ENCODE assay signal across 40 cellular contexts in the genomic region with DNA sequence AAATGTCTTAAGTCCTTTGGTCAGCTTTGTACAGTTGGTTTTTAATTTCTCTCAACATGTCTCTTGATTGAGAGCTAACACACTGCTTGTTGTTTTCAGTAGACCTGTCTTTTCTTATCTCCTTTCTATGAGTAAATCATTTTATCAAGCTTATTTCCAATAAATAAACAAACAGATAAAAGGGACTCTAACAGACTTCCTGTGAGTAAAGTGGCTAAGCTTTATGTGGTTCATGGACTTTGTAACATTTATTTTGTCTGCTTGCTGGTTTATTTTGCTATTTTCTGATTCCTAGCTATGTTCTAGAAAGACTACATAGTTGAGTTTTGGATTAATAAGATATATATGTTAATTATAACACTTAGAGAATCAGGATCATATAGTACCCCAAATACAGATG. TPM values are rescaled to one million over a fixed set of nuclear protein-coding genes. Genes with fewer than 3 reads are reported as not detected.
"Had no signal": no experiment of that assay in that cellular context is flagged by ENCODE, and none has a peak within 500 bp of the region (broad histone marks: within the 10 kb centered on the region; RNA-seq: fewer than 3 reads in every experiment).

No MANE protein-coding gene starts in this region.

- DNase-seq: activated effector memory CD4-positive, alpha-beta T cell treated with anti-CD3 and anti-CD28 coated beads, Interleukin-2, amount 50 U/mL, for 16 hours; activated effector memory CD4-positive, alpha-beta T cell treated with Interleukin-2 at 50 U/mL for 16 hours; activated gamma-delta T cell; activated gamma-delta T cell treated with Interleukin-2 at 50 U/mL for 16 hours; activated naive CD4-positive, alpha-beta T cell; activated naive CD4-positive, alpha-beta T cell treated with anti-CD3 and anti-CD28 coated beads for 36 hours; activated naive CD4-positive, alpha-beta T cell treated with anti-CD3 and anti-CD28 coated beads, Interleukin-2, amount 10 ng/mL, durations not matched to agents 7 days and 5 days; activated naive CD4-positive, alpha-beta T cell treated with anti-CD3 and anti-CD28 coated beads, Interleukin-2, amount 50 U/mL, for 16 hours; activated naive CD4-positive, alpha-beta T cell treated with Interleukin-2 at 50 U/mL for 16 hours; activated naive CD8-positive, alpha-beta T cell treated with anti-CD3 and anti-CD28 coated beads for 36 hours; activated naive CD8-positive, alpha-beta T cell treated with anti-CD3 and anti-CD28 coated beads, Interleukin-2, amount 10 ng/mL, durations not matched to agents 7 days and 5 days; activated naive CD8-positive, alpha-beta T cell treated with anti-CD3 and anti-CD28 coated beads, Interleukin-2, amount 50 U/mL, for 24 hours; activated T-cell treated with anti-CD3 and anti-CD28 coated beads, Interleukin-2, amount 50 U/mL, for 1 hour; activated T-cell treated with anti-CD3 and anti-CD28 coated beads, Interleukin-2, amount 50 U/mL, for 24 hours; activated T-cell treated with anti-CD3 and anti-CD28 coated beads, Interleukin-2, amount 50 U/mL, for 4 hours; activated T-cell treated with anti-CD3 and anti-CD28 coated beads, Interleukin-2, amount 50 U/mL, for 48 hours; activated T-cell treated with anti-CD3 and anti-CD28 coated beads, Interleukin-2, amount 50 U/mL, for 72 hours; adrenal gland; amniotic stem cell; amygdala; anterior cingulate cortex; aorta; body of pancreas; brain microvascular endothelial cell; caudate nucleus; central memory CD4-positive, alpha-beta T cell; cerebellar nuclear complex had no signal

- H3K27me3 ChIP-seq: adrenal gland, ascending aorta, body of pancreas, brain microvascular endothelial cell, breast epithelium, cardiac muscle cell had no signal

- H3K4me1 ChIP-seq: adrenal gland, ascending aorta, breast epithelium had no signal

- H3K27ac ChIP-seq: adrenal gland, ascending aorta, brain microvascular endothelial cell, breast epithelium, cardiac muscle cell had no signal

- H3K36me3 ChIP-seq: adrenal gland, ascending aorta, brain microvascular endothelial cell, breast epithelium, cardiac muscle cell had no signal

- H3K9me3 ChIP-seq: adrenal gland, ascending aorta, body of pancreas, breast epithelium had no signal

- H3K4me3 ChIP-seq: adrenal gland, ascending aorta, body of pancreas, breast epithelium, cardiac muscle cell had no signal

- ATAC-seq: activated naive CD4-positive, alpha-beta T cell treated with anti-CD3 and anti-CD28 coated beads, Interleukin-2, amount 50 U/mL, for 72 hours; activated naive CD8-positive, alpha-beta T cell treated with anti-CD3 and anti-CD28 coated beads, Interleukin-2, amount 50 U/mL, for 24 hours; activated T-cell treated with anti-CD3 and anti-CD28 coated beads, Interleukin-2, amount 50 U/mL, for 4 hours; activated T-cell treated with anti-CD3 and anti-CD28 coated beads, Interleukin-2, amount 50 U/mL, for 72 hours; activated T-helper 17 cell treated with anti-CD3 and anti-CD28 coated beads, Interleukin-2, amount 50 U/mL, for 72 hours; body of pancreas had no signal

- FAIRE-seq: astrocyte, bronchial epithelial cell had no signal

RNA-seq across cellular contexts. Expression of gene OR9A2, which starts 27.1 kb away (rescaled TPM):
- total RNA-seq: activated naive CD4-positive, alpha-beta T cell treated with anti-CD3 and anti-CD28 coated beads for 36 hours; activated naive CD8-positive, alpha-beta T cell treated with anti-CD3 and anti-CD28 coated beads for 36 hours; activated T-cell treated with anti-CD3 and anti-CD28 coated beads, Interleukin-2, amount 50 U/mL, for 4 hours; activated T-helper 1 cell treated with anti-CD3 and anti-CD28 coated beads, Interleukin-12 subunit alpha, Interleukin-12 subunit beta, Interleukin-2, Interleukin-4 antibody, amounts not matched to agents 30 ng/mL and 10 ng/mL and 1 ng/mL, durations not matched to agents 14 hours and 24 hours and 36 hours; adrenal gland; ascending aorta; astrocyte; body of pancreas; bronchial epithelial cell; cardiac septum; chondrocyte had no signal
- polyA plus RNA-seq: adipose tissue, adrenal gland, aorta, cardiac muscle cell had no signal

RNA-seq across cellular contexts. Expression of gene KEL, which starts 37.6 kb away (rescaled TPM):
- total RNA-seq: activated T-helper 1 cell treated with anti-CD3 and anti-CD28 coated beads, Interleukin-12 subunit alpha, Interleukin-12 subunit beta, Interleukin-2, Interleukin-4 antibody, amounts not matched to agents 30 ng/mL and 10 ng/mL and 1 ng/mL, durations not matched to agents 14 hours and 24 hours and 36 hours; ascending aorta; astrocyte; bronchial epithelial cell had no signal

RNA-seq across cellular contexts. Expression of gene OR6V1, which starts 52.3 kb away (rescaled TPM):
- total RNA-seq: activated naive CD4-positive, alpha-beta T cell treated with anti-CD3 and anti-CD28 coated beads for 36 hours; activated naive CD4-positive, alpha-beta T cell treated with anti-CD3 and anti-CD28 coated beads, Interleukin-2, amount 50 U/mL, for 72 hours; activated naive CD8-positive, alpha-beta T cell treated with anti-CD3 and anti-CD28 coated beads for 36 hours; activated naive CD8-positive, alpha-beta T cell treated with anti-CD3 and anti-CD28 coated beads, Interleukin-2, amount 10 ng/mL, durations not matched to agents 7 days and 5 days; activated T-cell treated with anti-CD3 and anti-CD28 coated beads, Interleukin-2, amount 50 U/mL, for 4 hours; activated T-cell treated with anti-CD3 and anti-CD28 coated beads, Interleukin-2, amount 50 U/mL, for 72 hours; activated T-helper 1 cell treated with anti-CD3 and anti-CD28 coated beads, Interleukin-12 subunit alpha, Interleukin-12 subunit beta, Interleukin-2, Interleukin-4 antibody, amounts not matched to agents 30 ng/mL and 10 ng/mL and 1 ng/mL, durations not matched to agents 14 hours and 24 hours and 36 hours; activated T-helper 17 cell treated with anti-CD3 and anti-CD28 coated beads, Interleukin-2, amount 50 U/mL, for 72 hours; activated T-helper 2 cell treated with anti-CD3 and anti-CD28 coated beads, Interferon-gamma antibody, Interleukin-2, Interleukin-4, amounts not matched to agents 10 μg/mL and 5 μg/mL and 100 μg/mL, durations not matched to agents 14 hours and 24 hours and 36 hours; adrenal gland; aorta; ascending aorta; astrocyte; body of pancreas; breast epithelium; bronchial epithelial cell; cardiac muscle cell; cardiac septum; cerebellum; chondrocyte had no signal
- polyA plus RNA-seq: adipose tissue, adrenal gland, aorta, cardiac muscle cell had no signal
